In genomic region chr20:48197034-48197433, GRCh38 we compare ENCODE assay signal across 12 cellular contexts.
A peak's percentile ranks its signal among the peaks of the same experiment; 100 is the strongest.
DNase-seq lines count a peak whose midpoint lies in the region; ATAC-seq and TF ChIP-seq lines count a peak whose summit lies in the region.
"Had no signal": no experiment of that assay in that cellular context is flagged by ENCODE, and none has a peak within 500 bp of the region (broad histone marks: within the 10 kb centered on the region; RNA-seq: fewer than 3 reads in every experiment).

No MANE protein-coding gene starts in this region.

- intact Hi-C loops in testis (cut with DNase I; ENCODE audit: low total_unique reads) (no loop called here), mammary epithelial cell (cut with micrococcal nuclease) (no loop called here)

- H3K4me1 ChIP-seq in BLaER1 treated with 17β-estradiol and CSF1 and Interleukin-3, amounts not matched to agents 10 nM and 100 nM, result peaks cover 0 to 48% (median 30%) of the 10 kb centered on the region in 10 experiments; a peak in 14 of 20 replicates
- H3K4me1 ChIP-seq in testis (no peaks in the 10 kb centered on the region), mammary epithelial cell (ENCODE audit: insufficient read depth, low read length) (no peaks in the 10 kb centered on the region)
- H3K4me1 ChIP-seq: Peyer's patch had no signal

- no peaks in the 10 kb centered on the region for H3K79me2 ChIP-seq in mammary epithelial cell (ENCODE audit: insufficient read depth, low read length)

- no peak overlapping the region for H3K4me3 ChIP-seq in BLaER1 treated with 17β-estradiol and CSF1 and Interleukin-3, amounts not matched to agents 10 nM and 100 nM
- H3K4me3 ChIP-seq in testis, result no peak overlapping the region
- H3K4me3 ChIP-seq in mammary epithelial cell (replicated peaks in 1 of 3; ENCODE audit: insufficient read depth in 1 of 3, low read depth in 2 of 3, low read length in 3 of 3), result no peak overlapping the region
- H3K4me3 ChIP-seq: Peyer's patch had no signal

- no TSS peak for BruUV-seq in mammary epithelial cell (replicated peaks; lab: Mats Ljungman, UMichigan)

- no peaks in the 10 kb centered on the region for H3K36me3 ChIP-seq in BLaER1 treated with 17β-estradiol and CSF1 and Interleukin-3, amounts not matched to agents 10 nM and 100 nM
- H3K36me3 ChIP-seq in testis (ENCODE audit: low read depth, missing control alignments), result no peaks in the 10 kb centered on the region
- H3K36me3 ChIP-seq in mammary epithelial cell (ENCODE audit: insufficient read depth, low read length), result no peaks in the 10 kb centered on the region
- H3K36me3 ChIP-seq: Peyer's patch had no signal

- dilution Hi-C loops in mammary epithelial cell (cut with HindIII; ENCODE audit: low sequenced_read_pairs), result no loop called here

- no peak for TF ChIP-seq POLR2A in testis (IDR thresholded peaks at IDR 0.05)

- peak overlapping the region in 9 of 11 experiments; percentile 5 to 71 (median 55); a peak in 16 of 22 replicates for H3K4me2 ChIP-seq in BLaER1 treated with 17β-estradiol and CSF1 and Interleukin-3, amounts not matched to agents 10 nM and 100 nM
- H3K4me2 ChIP-seq in mammary epithelial cell (ENCODE audit: insufficient read depth, low read depth, low read length), result no peak overlapping the region

- peak; percentile 73 for DNase-seq in NCI-H2171 treated with DMSO at 0.1 percent for 48 hours (lab: John Stamatoyannopoulos, UW)
- DNase-seq in islet precursor cell, result peak; percentile 74
- peak; percentile 67 for DNase-seq in testis
- DNase-seq in HUDEP-2 (lab: John Stamatoyannopoulos, UW; ENCODE audit: unreplicated experiment in 76 of 76), result no peak
- no peak for DNase-seq in mammary epithelial cell
- DNase-seq: CD8-positive, alpha-beta T cell; DMS53; NCI-H1105 treated with DMSO at 0.1 percent for 48 hours; NCI-H2081; Peyer's patch had no signal

- H3K27ac ChIP-seq in BLaER1 treated with 17β-estradiol and CSF1 and Interleukin-3, amounts not matched to agents 10 nM and 100 nM, result no peak overlapping the region
- no peak overlapping the region for H3K27ac ChIP-seq in testis
- no peak overlapping the region for H3K27ac ChIP-seq in mammary epithelial cell (ENCODE audit: insufficient read depth, low read depth, low read length)
- H3K27ac ChIP-seq: Peyer's patch had no signal

- CTCF ChIA-PET in mammary epithelial cell (lab: Charles Lee; ENCODE audit: low non-redundant PET), result no interaction called here

- H3K9ac ChIP-seq in BLaER1 treated with 17β-estradiol and CSF1 and Interleukin-3, amounts not matched to agents 10 nM and 100 nM, result no peak overlapping the region; a peak in 1 of 22 replicates
- H3K9ac ChIP-seq in mammary epithelial cell (ENCODE audit: insufficient read depth, low read length), result no peak overlapping the region

- in situ Hi-C loops in mammary epithelial cell (cut with MboI; ENCODE audit: low sequenced_read_pairs in 2 of 2), result loop anchor here (10.0 to 25.0 kb wide), 2 partner anchors 412 to 415 kb away; partner anchors contain the start of gene SULF2 (in 1 of the 2)

- no peak for ATAC-seq in HG02840 (IDR thresholded peaks at IDR 0.05; ENCODE audit: low FRiP score, unreplicated experiment)
- ATAC-seq: CD8-positive, alpha-beta T cell had no signal

- 63 to 79% methylated on average over 11 to 14 of the region's 14 CpGs for WGBS in testis, 2 donors
- 91% methylated on average over 9 of the region's 14 CpGs for WGBS in mammary epithelial cell (ENCODE audit: low coverage, missing lambda C conversion rate)

- H2AFZ ChIP-seq in mammary epithelial cell (ENCODE audit: low read depth, low read length), result no peak overlapping the region

- peaks cover 0 to 5% (median 0%) of the 10 kb centered on the region in 11 experiments; a peak in 1 of 22 replicates for H3K9me3 ChIP-seq in BLaER1 treated with 17β-estradiol and CSF1 and Interleukin-3, amounts not matched to agents 10 nM and 100 nM (replicated peaks in 1 of 11)
- no peaks in the 10 kb centered on the region for H3K9me3 ChIP-seq in testis
- no peaks in the 10 kb centered on the region for H3K9me3 ChIP-seq in mammary epithelial cell (replicated peaks; ENCODE audit: insufficient read depth, low read length)
- H3K9me3 ChIP-seq: Peyer's patch had no signal

- H4K20me1 ChIP-seq in BLaER1 treated with 17β-estradiol and CSF1 and Interleukin-3, amounts not matched to agents 10 nM and 100 nM, result no peaks in the 10 kb centered on the region
- no peaks in the 10 kb centered on the region for H4K20me1 ChIP-seq in mammary epithelial cell (ENCODE audit: insufficient read depth, low read length)

- H3K27me3 ChIP-seq in BLaER1 treated with 17β-estradiol and CSF1 and Interleukin-3, amounts not matched to agents 10 nM and 100 nM, result no peaks in the 10 kb centered on the region
- H3K27me3 ChIP-seq in testis (no peaks in the 10 kb centered on the region), mammary epithelial cell (ENCODE audit: insufficient read depth, low read length) (no peaks in the 10 kb centered on the region)
- H3K27me3 ChIP-seq: Peyer's patch had no signal

- no peak for TF ChIP-seq CTCF in testis (IDR thresholded peaks at IDR 0.05)
- TF ChIP-seq CTCF in mammary epithelial cell (conservative IDR thresholded peaks at IDR 0.05 in 1 of 2, IDR thresholded peaks at IDR 0.05 in 1 of 2; ENCODE audit: extremely low read depth in 1 of 2, insufficient read depth in 1 of 2, low read depth in 1 of 2, low read length in 2 of 2), result no peak

Comparison
In these comparisons a context has a peak if more than half of its experiments do, and no peak if none do; other contexts are left out.
1. DNase-seq: peak in NCI-H2171 treated with DMSO at 0.1 percent for 48 hours (single experiment), islet precursor cell (single experiment) and testis (single experiment); none in HUDEP-2 (0 of 76) and mammary epithelial cell (single experiment).